ENCODE assay signal across 21 cellular contexts in genomic region chr11:4916581-4916980, GRCh38. TPM values are rescaled to one million over a fixed set of nuclear protein-coding genes. Genes with fewer than 3 reads are reported as not detected.
A peak's percentile ranks its signal among the peaks of the same experiment; 100 is the strongest.
DNase-seq lines count a peak whose midpoint lies in the region; ATAC-seq, FAIRE-seq and TF ChIP-seq lines count a peak whose summit lies in the region.
"Had no signal": no experiment of that assay in that cellular context is flagged by ENCODE, and none has a peak within 500 bp of the region (broad histone marks: within the 10 kb centered on the region; RNA-seq: fewer than 3 reads in every experiment).

No MANE protein-coding gene starts in this region.

- DNase-seq in DMS53 (lab: John Stamatoyannopoulos, UW) (peak; percentile 79), astrocyte (ENCODE audit: low read depth) (no peak), kidney epithelial cell (ENCODE audit: low read depth) (peak; percentile 42), NCI-H146 (lab: John Stamatoyannopoulos, UW) (no peak), left lung (no peak), GM19238 (ENCODE audit: insufficient read length, low spot score) (no peak), foreskin melanocyte (no peak)
- DNase-seq: CD8-positive, alpha-beta T cell; COR-L47; DMS79; HCEC 1CT; HFFc6; IMR-90; KBM-7 had no signal

- no peak overlapping the region for H3K27ac ChIP-seq in astrocyte (ENCODE audit: low read depth, low read length)
- no peak overlapping the region for H3K27ac ChIP-seq in left lung
- H3K27ac ChIP-seq: A549, HL-60 had no signal

- H3K36me3 Mint-ChIP-seq in astrocyte (ENCODE audit: low read depth, unreplicated experiment): no peaks in the 10 kb centered on the region
- no peaks in the 10 kb centered on the region for H3K36me3 Mint-ChIP-seq in nephron (ENCODE audit: low read depth)
- H3K36me3 Mint-ChIP-seq: CD14-positive monocyte; CD8-positive, alpha-beta T cell had no signal

- H3K9me3 ChIP-seq in astrocyte (ENCODE audit: insufficient read depth, low read depth, low read length): no peaks in the 10 kb centered on the region
- no peaks in the 10 kb centered on the region for H3K9me3 ChIP-seq in left lung
- H3K9me3 ChIP-seq: A549 had no signal

- no peaks in the 10 kb centered on the region for H3K27me3 ChIP-seq in astrocyte (ENCODE audit: insufficient read depth, low read length)
- no peaks in the 10 kb centered on the region for H3K27me3 ChIP-seq in kidney epithelial cell (ENCODE audit: control insufficient read depth, insufficient read depth, low read length)
- H3K27me3 ChIP-seq in left lung: no peaks in the 10 kb centered on the region

- H3K4me1 Mint-ChIP-seq in astrocyte (ENCODE audit: low read depth, unreplicated experiment) (peaks cover 11% of the 10 kb centered on the region), nephron (peaks cover 6% of the 10 kb centered on the region)
- H3K4me1 Mint-ChIP-seq: CD14-positive monocyte had no signal

- no peak overlapping the region for H3K9ac ChIP-seq in astrocyte (ENCODE audit: low read length)

- H3K4me1 ChIP-seq in astrocyte (ENCODE audit: insufficient read depth, low read length) (no peaks in the 10 kb centered on the region), left lung (no peaks in the 10 kb centered on the region)
- H3K4me1 ChIP-seq: A549 had no signal

- FAIRE-seq in astrocyte (lab: Jason Lieb, UNC): no peak
- FAIRE-seq: A549, GM12878 had no signal

- H3K36me3 ChIP-seq in astrocyte (ENCODE audit: insufficient read depth, low read length): no peaks in the 10 kb centered on the region
- H3K36me3 ChIP-seq in kidney epithelial cell (ENCODE audit: control insufficient read depth, insufficient read depth, low read length): no peaks in the 10 kb centered on the region
- H3K36me3 ChIP-seq in left lung: no peaks in the 10 kb centered on the region

- H2AFZ ChIP-seq in astrocyte (ENCODE audit: low read depth, low read length): no peak overlapping the region

- H3K27ac Mint-ChIP-seq in astrocyte (ENCODE audit: unreplicated experiment): peak overlapping the region; percentile 9
- peak overlapping the region; percentile 43 to 89 (median 82) for H3K27ac Mint-ChIP-seq in nephron
- H3K27ac Mint-ChIP-seq: CD14-positive monocyte; CD8-positive, alpha-beta T cell; HFFc6 had no signal

- no peaks in the 10 kb centered on the region for H4K20me1 ChIP-seq in astrocyte (ENCODE audit: insufficient read depth, low read length)

- H3K9me3 Mint-ChIP-seq in astrocyte (ENCODE audit: unreplicated experiment) (no peaks in the 10 kb centered on the region), nephron (no peaks in the 10 kb centered on the region)
- H3K9me3 Mint-ChIP-seq: CD8-positive, alpha-beta T cell had no signal

- H3K4me3 ChIP-seq in astrocyte (ENCODE audit: insufficient read depth, low read depth, low read length) (no peak overlapping the region), kidney epithelial cell (ENCODE audit: low read depth, low read length) (no peak overlapping the region), left lung (no peak overlapping the region)
- H3K4me3 ChIP-seq: A549, GM12878 had no signal

- TF ChIP-seq CTCF in astrocyte (IDR thresholded peaks at IDR 0.05; ENCODE audit: insufficient read depth, low read depth, low read length) (no peak), kidney epithelial cell (IDR thresholded peaks at IDR 0.05; ENCODE audit: insufficient read depth, low read length, poor library complexity, severe bottlenecking) (no peak), nephron (IDR thresholded peaks at IDR 0.05; ENCODE audit: unreplicated experiment in 3 of 3) (no peak), left lung (IDR thresholded peaks at IDR 0.05) (no peak)

- peaks cover 2% of the 10 kb centered on the region for H3K27me3 Mint-ChIP-seq in astrocyte (ENCODE audit: low read depth, unreplicated experiment)
- H3K27me3 Mint-ChIP-seq in nephron (ENCODE audit: low read depth): no peaks in the 10 kb centered on the region

- intact Hi-C loops in left lung (cut with DNase I): no loop called here

- no peak overlapping the region for H3K4me2 ChIP-seq in astrocyte (ENCODE audit: low read length)
- H3K4me2 ChIP-seq: A549 had no signal

- no peaks in the 10 kb centered on the region for H3K79me2 ChIP-seq in astrocyte (ENCODE audit: insufficient read depth, low read length)

- no peak for ATAC-seq in left lung
- ATAC-seq: A549; CD8-positive, alpha-beta T cell; GM12878 had no signal

- H3K4me3 Mint-ChIP-seq in astrocyte (ENCODE audit: unreplicated experiment) (no peak overlapping the region), nephron (no peak overlapping the region)
- H3K4me3 Mint-ChIP-seq: CD14-positive monocyte; CD8-positive, alpha-beta T cell; HFFc6 had no signal

RNA-seq across cellular contexts. Expression of gene OR51G2, which starts 2.6 kb away (rescaled TPM):
- total RNA-seq in astrocyte (not detected in 2 replicates), kidney epithelial cell (not detected in 2 replicates), left lung (not detected)
- total RNA-seq: CD8-positive, alpha-beta T cell; G401; GM12878; H4; HFFc6; IMR-90 had no signal

RNA-seq across cellular contexts. Expression of gene OR51G1, which starts 7.6 kb away (rescaled TPM):
- total RNA-seq in astrocyte: not detected in 2 replicates
- not detected in 2 replicates for total RNA-seq in kidney epithelial cell
- total RNA-seq in left lung: not detected
- total RNA-seq: CD8-positive, alpha-beta T cell; G401; GM12878; H4; HFFc6; IMR-90 had no signal

RNA-seq across cellular contexts. Expression of gene OR51A7, which starts 13.0 kb away (rescaled TPM):
- not detected in 2 replicates for total RNA-seq in astrocyte
- not detected in 2 replicates for total RNA-seq in kidney epithelial cell
- not detected for total RNA-seq in left lung
- total RNA-seq: CD8-positive, alpha-beta T cell; G401; GM12878; H4; HFFc6; IMR-90 had no signal

RNA-seq across cellular contexts. Expression of gene OR51A4, which starts 30.8 kb away (rescaled TPM):
- total RNA-seq in astrocyte (not detected in 2 replicates), kidney epithelial cell (not detected in 2 replicates), left lung (not detected)
- total RNA-seq: CD8-positive, alpha-beta T cell; G401; GM12878; H4; HFFc6; IMR-90 had no signal

RNA-seq across cellular contexts. Expression of gene OR51T1, which starts 34.9 kb away (rescaled TPM):
- not detected in 2 replicates for total RNA-seq in astrocyte
- not detected in 2 replicates for total RNA-seq in kidney epithelial cell
- total RNA-seq in left lung: not detected
- total RNA-seq: CD8-positive, alpha-beta T cell; G401; GM12878; H4; HFFc6; IMR-90 had no signal

Comparison
In these comparisons a context has a peak if more than half of its experiments do, and no peak if none do; other contexts are left out.
1. DNase-seq: peak in DMS53 (single experiment) and kidney epithelial cell (single experiment); none in astrocyte (single experiment), NCI-H146 (single experiment), left lung (0 of 2), GM19238 (single experiment) and foreskin melanocyte (single experiment).